In the genomic region with DNA sequence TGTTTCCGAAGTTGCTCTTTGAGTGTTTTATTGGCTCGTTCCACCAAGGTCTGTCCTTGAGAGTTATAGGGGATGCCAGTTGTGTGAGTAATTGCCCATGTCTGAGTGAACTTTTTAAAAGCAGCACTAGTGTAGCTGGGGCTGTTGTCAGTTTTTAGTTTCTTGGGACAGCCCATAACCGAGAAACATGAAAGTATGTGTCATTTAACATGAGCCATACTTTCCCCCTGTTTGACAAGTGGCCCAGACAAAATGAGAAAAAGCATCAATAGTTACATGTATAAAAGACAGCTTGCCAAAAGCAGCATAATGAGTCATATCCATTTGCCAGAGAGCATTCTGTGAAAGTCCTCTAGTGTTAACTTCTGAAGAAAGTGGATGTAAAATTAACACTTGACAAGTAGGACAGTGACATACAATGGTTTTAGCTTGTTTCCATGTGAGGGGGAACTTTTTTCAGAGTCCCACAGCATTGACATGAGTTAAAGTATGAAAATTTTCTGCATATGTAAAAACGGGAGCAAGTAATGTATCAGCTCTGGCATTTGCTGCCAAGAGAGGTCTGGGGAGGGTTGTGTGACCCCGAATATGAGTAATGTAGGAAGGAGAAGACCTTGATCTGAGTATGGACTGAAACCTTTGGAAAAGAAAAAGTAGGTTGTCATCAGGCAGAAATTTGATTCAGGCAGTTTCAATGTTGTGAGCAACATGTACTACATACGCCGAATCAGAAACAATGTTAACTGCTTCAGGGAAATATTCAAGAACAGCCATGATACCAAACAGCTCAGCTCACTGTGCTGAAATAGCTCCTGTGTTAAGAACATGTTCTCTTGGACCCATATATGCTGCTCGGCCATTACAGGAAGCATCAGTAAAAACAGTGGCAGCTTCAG, we compare ENCODE assay signal across 12 cellular contexts. TPM values are rescaled to one million over a fixed set of nuclear protein-coding genes. Genes with fewer than 3 reads are reported as not detected.
A peak's percentile ranks its signal among the peaks of the same experiment; 100 is the strongest.
DNase-seq lines count a peak whose midpoint lies in the region; ATAC-seq and TF ChIP-seq lines count a peak whose summit lies in the region.
"Had no signal": no experiment of that assay in that cellular context is flagged by ENCODE, and none has a peak within 500 bp of the region (broad histone marks: within the 10 kb centered on the region; RNA-seq: fewer than 3 reads in every experiment).

No MANE protein-coding gene starts in this region.

- H3K9ac ChIP-seq in stomach smooth muscle (ENCODE audit: low read length in 2 of 2): peak overlapping the region; percentile 22 to 25

- TF ChIP-seq CTCF in natural killer cell (IDR thresholded peaks at IDR 0.05) (no peak), Peyer's patch (IDR thresholded peaks at IDR 0.05) (no peak)

- H3K4me3 ChIP-seq in stomach smooth muscle (ENCODE audit: low read length in 2 of 2) (no peak overlapping the region), Peyer's patch (no peak overlapping the region)
- H3K4me3 ChIP-seq: esophagus squamous epithelium, transverse colon had no signal

- no peaks in the 10 kb centered on the region for H3K9me3 Mint-ChIP-seq in natural killer cell treated with Interleukin-12 subunit alpha and Interleukin-12 subunit beta and Interleukin-15 and Interleukin-18, amount 100 ng/mL, for 72 hours
- H3K9me3 Mint-ChIP-seq in natural killer cell: no peaks in the 10 kb centered on the region
- H3K9me3 Mint-ChIP-seq in activated T-cell treated with anti-CD3 and anti-CD28 coated beads, Interleukin-2, amount 50 U/mL, for 4 hours: peaks cover 3% of the 10 kb centered on the region

- no peak for TF ChIP-seq POLR2A in Peyer's patch (IDR thresholded peaks at IDR 0.05)

- peaks cover 11% of the 10 kb centered on the region in 2 donors for H3K27me3 Mint-ChIP-seq in natural killer cell treated with Interleukin-12 subunit alpha and Interleukin-12 subunit beta and Interleukin-15 and Interleukin-18, amount 100 ng/mL, for 72 hours
- peaks cover 7 to 8% of the 10 kb centered on the region in 2 donors for H3K27me3 Mint-ChIP-seq in natural killer cell (ENCODE audit: low read depth in 2 of 2)
- no peaks in the 10 kb centered on the region for H3K27me3 Mint-ChIP-seq in activated T-cell treated with anti-CD3 and anti-CD28 coated beads, Interleukin-2, amount 50 U/mL, for 4 hours (ENCODE audit: low read depth)

- H3K4me1 ChIP-seq in stomach smooth muscle (ENCODE audit: control insufficient read depth, insufficient read depth, low read length) (peaks cover 14% of the 10 kb centered on the region), Peyer's patch (no peaks in the 10 kb centered on the region)

- peaks cover 2% of the 10 kb centered on the region for H3K36me3 Mint-ChIP-seq in natural killer cell treated with Interleukin-12 subunit alpha and Interleukin-12 subunit beta and Interleukin-15 and Interleukin-18, amount 100 ng/mL, for 72 hours
- H3K36me3 Mint-ChIP-seq in natural killer cell: no peaks in the 10 kb centered on the region
- peaks cover 9% of the 10 kb centered on the region for H3K36me3 Mint-ChIP-seq in activated T-cell treated with anti-CD3 and anti-CD28 coated beads, Interleukin-2, amount 50 U/mL, for 4 hours (ENCODE audit: insufficient read depth)

- peak overlapping the region; percentile 26 to 36 for H3K27ac Mint-ChIP-seq in natural killer cell treated with Interleukin-12 subunit alpha and Interleukin-12 subunit beta and Interleukin-15 and Interleukin-18, amount 100 ng/mL, for 72 hours
- H3K27ac Mint-ChIP-seq in natural killer cell: no peak overlapping the region

- H3K4me1 Mint-ChIP-seq in natural killer cell treated with Interleukin-12 subunit alpha and Interleukin-12 subunit beta and Interleukin-15 and Interleukin-18, amount 100 ng/mL, for 72 hours (ENCODE audit: low read depth in 2 of 2): peaks cover 11 to 26% of the 10 kb centered on the region in 2 donors
- H3K4me1 Mint-ChIP-seq in natural killer cell: peaks cover 11 to 12% of the 10 kb centered on the region in 2 donors
- H3K4me1 Mint-ChIP-seq in activated T-cell treated with anti-CD3 and anti-CD28 coated beads, Interleukin-2, amount 50 U/mL, for 4 hours (ENCODE audit: low read depth): peaks cover 29% of the 10 kb centered on the region

- intact Hi-C loops in natural killer cell (cut with micrococcal nuclease): no loop called here

- H3K4me3 Mint-ChIP-seq in natural killer cell treated with Interleukin-12 subunit alpha and Interleukin-12 subunit beta and Interleukin-15 and Interleukin-18, amount 100 ng/mL, for 72 hours: peak overlapping the region; percentile 46
- H3K4me3 Mint-ChIP-seq in natural killer cell: no peak overlapping the region
- peak overlapping the region; percentile 19 for H3K4me3 Mint-ChIP-seq in activated T-cell treated with anti-CD3 and anti-CD28 coated beads, Interleukin-2, amount 50 U/mL, for 4 hours

- no peaks in the 10 kb centered on the region for H3K36me3 ChIP-seq in stomach smooth muscle (ENCODE audit: control insufficient read depth in 2 of 2, insufficient read depth in 2 of 2, low read length in 2 of 2)
- H3K36me3 ChIP-seq in Peyer's patch: no peaks in the 10 kb centered on the region
- H3K36me3 ChIP-seq: esophagus squamous epithelium, transverse colon had no signal

- H3K27me3 ChIP-seq in stomach smooth muscle (ENCODE audit: control insufficient read depth in 1 of 2, insufficient read depth in 2 of 2, low read length in 2 of 2) (no peaks in the 10 kb centered on the region), Peyer's patch (no peaks in the 10 kb centered on the region)
- H3K27me3 ChIP-seq: esophagus squamous epithelium, transverse colon had no signal

- peak; percentile 65 to 91 for ATAC-seq in natural killer cell treated with Interleukin-12 subunit alpha and Interleukin-12 subunit beta and Interleukin-15 and Interleukin-18, amount 100 ng/mL, for 72 hours
- no peak for ATAC-seq in natural killer cell
- peak; percentile 87 to 90 for ATAC-seq in activated T-cell treated with anti-CD3 and anti-CD28 coated beads, Interleukin-2, amount 50 U/mL, for 4 hours

- H3K27ac ChIP-seq in stomach smooth muscle (ENCODE audit: low read length): peak overlapping the region; percentile 1
- no peak overlapping the region for H3K27ac ChIP-seq in Peyer's patch
- H3K27ac ChIP-seq: esophagus squamous epithelium, transverse colon had no signal

- H3K9me3 ChIP-seq in stomach smooth muscle (ENCODE audit: control insufficient read depth in 2 of 2, low read length in 2 of 2): no peaks in the 10 kb centered on the region
- peaks cover 0 to 3% (median under 1%) of the 10 kb centered on the region in 4 donors for H3K9me3 ChIP-seq in Peyer's patch

- no peak for DNase-seq in natural killer cell treated with Interleukin-12 subunit alpha and Interleukin-12 subunit beta and Interleukin-15 and Interleukin-18, amount 100 ng/mL, for 72 hours (ENCODE audit: low spot score)
- DNase-seq in natural killer cell: no peak
- no peak for DNase-seq in activated T-cell treated with anti-CD3 and anti-CD28 coated beads, Interleukin-2, amount 50 U/mL, for 4 hours
- DNase-seq in fibroblast of the conjunctiva (ENCODE audit: low read depth): peak; percentile 50
- no peak for DNase-seq in effector CD8-positive, alpha-beta T cell (lab: John Stamatoyannopoulos, UW)
- DNase-seq in NCI-H69 (lab: John Stamatoyannopoulos, UW): no peak
- DNase-seq in Peyer's patch: no peak
- DNase-seq: anterior cingulate cortex, esophagus squamous epithelium, NCI-H1092, transverse colon had no signal

RNA-seq across cellular contexts. Expression of a gene that starts 56.8 kb away (rescaled TPM):
- total RNA-seq in natural killer cell treated with Interleukin-12 subunit alpha and Interleukin-12 subunit beta and Interleukin-15 and Interleukin-18, amount 100 ng/mL, for 72 hours: 1 to 10 TPM; 1.5 to 1.7 TPM
- total RNA-seq in natural killer cell (1 to 10 TPM; 4.1 to 6.9 (median 5.3) TPM), Peyer's patch (1 to 10 TPM in 1 of 4 donors, under 1 TPM in 1, not detected in 2; 0.70 to 2.3 TPM)
- 1 to 10 TPM; 1.7 to 2.6 (median 1.8) TPM for total RNA-seq in activated T-cell treated with anti-CD3 and anti-CD28 coated beads, Interleukin-2, amount 50 U/mL, for 4 hours

Comparison
In these comparisons a context has a peak if more than half of its experiments do, and no peak if none do; other contexts are left out.
1. ATAC-seq: peak in natural killer cell treated with Interleukin-12 subunit alpha and Interleukin-12 subunit beta and Interleukin-15 and Interleukin-18, amount 100 ng/mL, for 72 hours (2 of 2) and activated T-cell treated with anti-CD3 and anti-CD28 coated beads, Interleukin-2, amount 50 U/mL, for 4 hours (2 of 2); none in natural killer cell (0 of 3).
2. H3K27ac Mint-ChIP-seq: peak in natural killer cell treated with Interleukin-12 subunit alpha and Interleukin-12 subunit beta and Interleukin-15 and Interleukin-18, amount 100 ng/mL, for 72 hours (2 of 2); none in natural killer cell (0 of 2).